Comparison of ENCODE assay signal across 24 cellular contexts in the genomic region with DNA sequence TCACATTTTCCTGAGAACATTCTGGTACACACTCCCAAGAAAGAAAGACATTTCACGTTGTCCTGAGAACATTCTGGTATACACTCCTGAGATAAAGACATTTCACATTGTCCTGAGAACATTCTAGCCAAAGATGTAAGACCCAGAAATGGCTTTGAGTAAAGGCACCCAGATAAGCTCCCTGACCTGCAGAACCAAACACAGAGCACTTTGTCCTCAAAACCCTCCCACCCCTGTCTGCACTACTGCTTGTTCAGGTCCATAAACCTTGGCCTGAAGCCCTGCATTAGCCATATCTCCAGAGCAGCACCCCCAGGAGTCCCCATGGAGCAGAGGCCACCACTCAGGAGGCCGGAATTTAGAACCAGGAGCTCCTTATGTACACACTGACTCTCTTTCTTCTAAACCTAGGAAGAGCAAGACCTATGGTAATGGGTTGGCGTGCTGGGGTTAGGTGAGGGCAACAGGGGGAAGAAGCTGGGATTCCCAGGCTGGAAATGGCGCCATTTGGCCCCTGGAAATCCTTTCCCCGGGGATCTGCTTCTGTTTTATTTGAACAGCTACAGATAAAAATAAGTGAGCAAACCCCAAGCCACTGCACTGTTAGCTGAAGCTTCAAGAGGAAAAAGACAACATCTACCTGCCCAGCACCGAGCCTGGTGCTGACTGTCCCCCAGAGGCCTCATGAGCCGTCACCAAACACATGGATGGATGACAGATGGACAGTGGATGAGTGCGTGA. TPM values are rescaled to one million over a fixed set of nuclear protein-coding genes. Genes with fewer than 3 reads are reported as not detected.
DNase-seq lines count a peak whose midpoint lies in the region; ATAC-seq and TF ChIP-seq lines count a peak whose summit lies in the region.
"Had no signal": no experiment of that assay in that cellular context is flagged by ENCODE, and none has a peak within 500 bp of the region (broad histone marks: within the 10 kb centered on the region; RNA-seq: fewer than 3 reads in every experiment).

No MANE protein-coding gene starts in this region.

- peaks cover 0 to 4% of the 10 kb centered on the region in 2 donors for H3K27me3 Mint-ChIP-seq in natural killer cell (ENCODE audit: low read depth in 2 of 2)
- H3K27me3 Mint-ChIP-seq in natural killer cell treated with Interleukin-12 subunit alpha and Interleukin-12 subunit beta and Interleukin-15 and Interleukin-18, amount 100 ng/mL, for 72 hours: peaks cover 0 to 7% of the 10 kb centered on the region in 2 donors
- H3K27me3 Mint-ChIP-seq: memory B cell had no signal

- no peak overlapping the region for H3K4me3 Mint-ChIP-seq in natural killer cell
- H3K4me3 Mint-ChIP-seq in natural killer cell treated with Interleukin-12 subunit alpha and Interleukin-12 subunit beta and Interleukin-15 and Interleukin-18, amount 100 ng/mL, for 72 hours: no peak overlapping the region
- H3K4me3 Mint-ChIP-seq: activated T-helper 1 cell treated with anti-CD3 and anti-CD28 coated beads, Interleukin-12 subunit alpha, Interleukin-12 subunit beta, Interleukin-2, Interleukin-4 antibody, amounts not matched to agents 30 ng/mL and 10 ng/mL and 1 ng/mL, durations not matched to agents 14 hours and 24 hours and 36 hours; memory B cell; WTC11 had no signal

- H3K27ac ChIP-seq in colonic mucosa (no peak overlapping the region), osteoblast (ENCODE audit: low read depth, low read length) (no peak overlapping the region)
- H3K27ac ChIP-seq in effector memory CD4-positive, alpha-beta T cell (ENCODE audit: insufficient read depth, low read length, poor library complexity, severe bottlenecking): no peak overlapping the region
- H3K27ac ChIP-seq: tibial nerve had no signal

- H2AFZ ChIP-seq in osteoblast (ENCODE audit: low read length): no peak overlapping the region

- DNase-seq in natural killer cell: peak; percentile 7
- DNase-seq in natural killer cell treated with Interleukin-12 subunit alpha and Interleukin-12 subunit beta and Interleukin-15 and Interleukin-18, amount 100 ng/mL, for 72 hours (ENCODE audit: low spot score): no peak
- DNase-seq in colonic mucosa: peak; percentile 19
- DNase-seq in osteoblast (ENCODE audit: insufficient read length, low spot score, missing footprints): peak; percentile 55
- DNase-seq in effector memory CD4-positive, alpha-beta T cell: no peak
- DNase-seq: activated naive CD4-positive, alpha-beta T cell treated with anti-CD3 and anti-CD28 coated beads, Interleukin-2, amount 50 U/mL, for 16 hours; anterior cingulate cortex; central memory CD4-positive, alpha-beta T cell; erythroblast; kidney glomerular epithelial cell; MG63; NCI-H1436; NCI-H524; retina; RPMI8226; stimulated activated CD4-positive, alpha-beta T cell treated with anti-CD3 and anti-CD28 coated beads, Interleukin-4, amount 100 ng/mL, for 24 hours; stimulated activated naive CD8-positive, alpha-beta T cell treated with anti-CD3 and anti-CD28 coated beads, Interleukin-15, Interleukin-2, amounts not matched to agents 100 U/mL and 50 U/mL, for 24 hours; T1000 had no signal

- H3K36me3 ChIP-seq in colonic mucosa (no peaks in the 10 kb centered on the region), osteoblast (ENCODE audit: insufficient read depth, low read length) (peaks cover 66% of the 10 kb centered on the region)
- no peaks in the 10 kb centered on the region for H3K36me3 ChIP-seq in effector memory CD4-positive, alpha-beta T cell (ENCODE audit: control insufficient read depth, insufficient read depth, low read length)

- H3K27me3 ChIP-seq in colonic mucosa: no peaks in the 10 kb centered on the region
- H3K27me3 ChIP-seq in osteoblast (ENCODE audit: insufficient read depth, low read length): no peaks in the 10 kb centered on the region
- no peaks in the 10 kb centered on the region for H3K27me3 ChIP-seq in effector memory CD4-positive, alpha-beta T cell (replicated peaks; ENCODE audit: control insufficient read depth, insufficient read depth, low read length, poor library complexity, severe bottlenecking)
- H3K27me3 ChIP-seq: MG63, tibial nerve had no signal

- ATAC-seq in natural killer cell: no peak
- ATAC-seq in natural killer cell treated with Interleukin-12 subunit alpha and Interleukin-12 subunit beta and Interleukin-15 and Interleukin-18, amount 100 ng/mL, for 72 hours: no peak
- ATAC-seq in GM18907 (IDR thresholded peaks at IDR 0.05; ENCODE audit: unreplicated experiment): no peak
- ATAC-seq in GM19395 (IDR thresholded peaks at IDR 0.05; ENCODE audit: unreplicated experiment): no peak
- ATAC-seq: stimulated activated naive CD8-positive, alpha-beta T cell treated with anti-CD3 and anti-CD28 coated beads, Interleukin-15, Interleukin-2, amounts not matched to agents 100 U/mL and 50 U/mL, for 24 hours had no signal

- H4K20me1 ChIP-seq in osteoblast (ENCODE audit: insufficient read depth, low read length): peaks cover 99% of the 10 kb centered on the region

- no peaks in the 10 kb centered on the region for H3K9me3 Mint-ChIP-seq in natural killer cell
- no peaks in the 10 kb centered on the region for H3K9me3 Mint-ChIP-seq in natural killer cell treated with Interleukin-12 subunit alpha and Interleukin-12 subunit beta and Interleukin-15 and Interleukin-18, amount 100 ng/mL, for 72 hours
- H3K9me3 Mint-ChIP-seq: activated T-helper 1 cell treated with anti-CD3 and anti-CD28 coated beads, Interleukin-12 subunit alpha, Interleukin-12 subunit beta, Interleukin-2, Interleukin-4 antibody, amounts not matched to agents 30 ng/mL and 10 ng/mL and 1 ng/mL, durations not matched to agents 14 hours and 24 hours and 36 hours; memory B cell; WTC11 had no signal

- H3K79me2 ChIP-seq in osteoblast (ENCODE audit: insufficient read depth, low read length): peaks cover 99% of the 10 kb centered on the region

- intact Hi-C loops in natural killer cell (cut with micrococcal nuclease): no loop called here
- intact Hi-C loops in colonic mucosa (cut with DNase I): no loop called here

- TF ChIP-seq CTCF in natural killer cell (IDR thresholded peaks at IDR 0.05) (no peak), colonic mucosa (IDR thresholded peaks at IDR 0.05) (no peak), osteoblast (IDR thresholded peaks at IDR 0.05; ENCODE audit: extremely low read depth, low read depth, low read length) (no peak)

- no peak overlapping the region for H3K4me3 ChIP-seq in colonic mucosa
- H3K4me3 ChIP-seq in osteoblast (ENCODE audit: insufficient read depth, low read length): no peak overlapping the region
- no peak overlapping the region for H3K4me3 ChIP-seq in effector memory CD4-positive, alpha-beta T cell (ENCODE audit: insufficient read depth, low read depth, low read length, poor library complexity, severe bottlenecking)
- H3K4me3 ChIP-seq: MG63, tibial nerve had no signal

- H3K4me2 ChIP-seq in osteoblast (ENCODE audit: insufficient read depth, low read length): no peak overlapping the region

- no peak overlapping the region for H3K9ac ChIP-seq in colonic mucosa (ENCODE audit: low read depth in 2 of 2, low read length in 2 of 2)

- peaks cover 18 to 20% of the 10 kb centered on the region in 2 donors for H3K4me1 Mint-ChIP-seq in natural killer cell
- H3K4me1 Mint-ChIP-seq in natural killer cell treated with Interleukin-12 subunit alpha and Interleukin-12 subunit beta and Interleukin-15 and Interleukin-18, amount 100 ng/mL, for 72 hours (ENCODE audit: low read depth in 2 of 2): peaks cover 9 to 11% of the 10 kb centered on the region in 2 donors

- peaks cover 34% of the 10 kb centered on the region for H3K4me1 ChIP-seq in colonic mucosa
- peaks cover 43% of the 10 kb centered on the region for H3K4me1 ChIP-seq in osteoblast (ENCODE audit: insufficient read depth, low read length)
- H3K4me1 ChIP-seq in effector memory CD4-positive, alpha-beta T cell (ENCODE audit: control insufficient read depth, insufficient read depth, low read length, poor library complexity, severe bottlenecking): peaks cover 27% of the 10 kb centered on the region

- H3K27ac Mint-ChIP-seq in natural killer cell: no peak overlapping the region
- no peak overlapping the region for H3K27ac Mint-ChIP-seq in natural killer cell treated with Interleukin-12 subunit alpha and Interleukin-12 subunit beta and Interleukin-15 and Interleukin-18, amount 100 ng/mL, for 72 hours
- H3K27ac Mint-ChIP-seq: activated T-helper 1 cell treated with anti-CD3 and anti-CD28 coated beads, Interleukin-12 subunit alpha, Interleukin-12 subunit beta, Interleukin-2, Interleukin-4 antibody, amounts not matched to agents 30 ng/mL and 10 ng/mL and 1 ng/mL, durations not matched to agents 14 hours and 24 hours and 36 hours; memory B cell; WTC11 had no signal

- H3K9me3 ChIP-seq in colonic mucosa (no peaks in the 10 kb centered on the region), osteoblast (ENCODE audit: low read depth, low read length) (no peaks in the 10 kb centered on the region)
- no peaks in the 10 kb centered on the region for H3K9me3 ChIP-seq in effector memory CD4-positive, alpha-beta T cell (ENCODE audit: control insufficient read depth, low read length)
- H3K9me3 ChIP-seq: tibial nerve had no signal

- H3K36me3 Mint-ChIP-seq in natural killer cell: no peaks in the 10 kb centered on the region
- no peaks in the 10 kb centered on the region for H3K36me3 Mint-ChIP-seq in natural killer cell treated with Interleukin-12 subunit alpha and Interleukin-12 subunit beta and Interleukin-15 and Interleukin-18, amount 100 ng/mL, for 72 hours
- H3K36me3 Mint-ChIP-seq: memory B cell, WTC11 had no signal

RNA-seq across cellular contexts. Expression of gene GAS6, which starts 13.7 kb away (rescaled TPM):
- total RNA-seq in natural killer cell (1 to 10 TPM in 1 of 3 donors, under 1 TPM in 2; 0.40 to 1.4 (median 0.41) TPM), colonic mucosa (100 to 1,000 TPM; 118 to 121 TPM), osteoblast (417 and 480 TPM in 2 replicates)
- under 1 TPM in 1 of 2 donors, not detected in 1; 0.45 TPM for total RNA-seq in natural killer cell treated with Interleukin-12 subunit alpha and Interleukin-12 subunit beta and Interleukin-15 and Interleukin-18, amount 100 ng/mL, for 72 hours

Comparison
In these comparisons a context has a peak if more than half of its experiments do, and no peak if none do; other contexts are left out.
1. DNase-seq: peak in natural killer cell (single experiment), colonic mucosa (single experiment) and osteoblast (single experiment); none in natural killer cell treated with Interleukin-12 subunit alpha and Interleukin-12 subunit beta and Interleukin-15 and Interleukin-18, amount 100 ng/mL, for 72 hours (single experiment) and effector memory CD4-positive, alpha-beta T cell (0 of 3).
2. RNA of gene GAS6, which starts 13.7 kb away (total RNA-seq): 417 to 480 TPM in osteoblast and 118 to 121 TPM in colonic mucosa; 0.45 TPM in natural killer cell treated with Interleukin-12 subunit alpha and Interleukin-12 subunit beta and Interleukin-15 and Interleukin-18, amount 100 ng/mL, for 72 hours and 0.40 to 1.4 TPM in natural killer cell; every median in the first group is over 10 times any median in the second.